In the genomic region with DNA sequence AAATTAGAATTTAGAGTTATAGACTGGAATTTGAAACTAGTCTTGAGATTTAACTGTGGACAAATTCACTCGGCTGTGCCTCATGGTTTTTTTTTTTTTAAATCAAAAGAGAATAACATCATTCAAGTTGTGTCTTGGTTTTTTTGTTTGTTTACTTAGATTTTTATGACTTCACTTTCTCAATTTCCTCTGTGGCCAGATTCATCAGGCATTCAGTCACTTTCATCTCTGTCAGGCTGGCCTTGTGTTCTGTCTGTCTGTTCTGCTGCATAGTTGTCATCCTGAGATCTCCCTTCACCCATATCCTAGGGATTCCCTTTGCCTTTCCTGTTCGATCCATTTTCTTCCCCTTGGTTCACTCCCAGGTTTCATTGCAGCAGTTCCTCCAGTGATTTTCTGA, we compare ENCODE assay signal across 1 cellular context.
TF ChIP-seq lines count a peak whose summit lies in the region.

No MANE protein-coding gene starts in this region.

TF ChIP-seq in HepG2, 621 proteins besides CTCF, POLR2A, EP300 and RAD21 (continued from another document):
- TF ChIP-seq NFYB (CRISPR knock-in tag; IDR thresholded peaks at IDR 0.05) (no peak), ZNF883 (CRISPR knock-in tag; IDR thresholded peaks at IDR 0.05; ENCODE audit: not compliant biosample characterization) (no peak)
